Comparison of ENCODE assay signal across 22 cellular contexts in the genomic region with DNA sequence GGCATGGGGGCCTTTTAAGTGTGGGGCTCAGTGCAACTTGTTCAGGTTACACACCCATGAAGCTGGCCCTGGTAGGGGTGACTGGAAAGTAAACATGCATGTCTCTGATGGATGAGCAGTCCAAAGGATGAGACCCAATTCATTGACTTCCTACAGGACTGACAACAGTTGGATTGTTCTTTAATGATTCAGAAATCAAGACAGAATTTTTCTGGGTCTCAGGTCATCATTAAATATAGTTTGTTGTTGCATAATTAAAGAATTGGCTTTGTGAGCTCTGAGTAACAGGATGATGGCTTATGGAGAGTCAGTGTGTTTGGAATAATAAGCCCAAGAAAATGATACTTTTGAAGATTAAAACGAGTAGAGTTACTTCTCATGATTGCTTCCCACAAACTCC.
DNase-seq lines count a peak whose midpoint lies in the region; ATAC-seq, FAIRE-seq and TF ChIP-seq lines count a peak whose summit lies in the region.
"Had no signal": no experiment of that assay in that cellular context is flagged by ENCODE, and none has a peak within 500 bp of the region (broad histone marks: within the 10 kb centered on the region; RNA-seq: fewer than 3 reads in every experiment).

No MANE protein-coding gene starts in this region.

- H3K4me1 ChIP-seq in esophagus muscularis mucosa (peaks cover 6 to 52% (median 42%) of the 10 kb centered on the region in 4 donors), muscle layer of duodenum (ENCODE audit: control insufficient read depth in 1 of 2, insufficient read depth in 2 of 2, low read length in 2 of 2) (peaks cover 0 to 26% of the 10 kb centered on the region in 2 donors)
- H3K4me1 ChIP-seq: neural progenitor cell had no signal

- no peak for TF ChIP-seq POLR2A in esophagus muscularis mucosa (IDR thresholded peaks at IDR 0.05; ENCODE audit: low read depth)

- H3K27ac Mint-ChIP-seq in stimulated activated naive B cell treated with anti-CD40 and anti-IgM and Interleukin-4, amounts not matched to agents 10 μg/mL and 1 μg/mL and 100 μg/mL, for 72 hours, result no peak overlapping the region
- H3K27ac Mint-ChIP-seq: CD8-positive, alpha-beta memory T cell; mesothelial cell of epicardium; neural progenitor cell had no signal

- no peak for TF ChIP-seq EP300 in esophagus muscularis mucosa (IDR thresholded peaks at IDR 0.05)

- H3K36me3 ChIP-seq in esophagus muscularis mucosa (no peaks in the 10 kb centered on the region), muscle layer of duodenum (ENCODE audit: control insufficient read depth in 1 of 2, insufficient read depth in 2 of 2, low read length in 2 of 2) (no peaks in the 10 kb centered on the region)
- H3K36me3 ChIP-seq: neural progenitor cell, thoracic aorta had no signal

- no peaks in the 10 kb centered on the region for H3K27me3 Mint-ChIP-seq in stimulated activated naive B cell treated with anti-CD40 and anti-IgM and Interleukin-4, amounts not matched to agents 10 μg/mL and 1 μg/mL and 100 μg/mL, for 72 hours

- TF ChIP-seq CTCF in esophagus muscularis mucosa (IDR thresholded peaks at IDR 0.05), result no peak

- FAIRE-seq in GM19239 (lab: Jason Lieb, UNC), result no peak
- FAIRE-seq: GM18507 had no signal

- H3K4me1 Mint-ChIP-seq in stimulated activated naive B cell treated with anti-CD40 and anti-IgM and Interleukin-4, amounts not matched to agents 10 μg/mL and 1 μg/mL and 100 μg/mL, for 72 hours, result peaks cover 25 to 29% of the 10 kb centered on the region in 2 donors
- H3K4me1 Mint-ChIP-seq: CD8-positive, alpha-beta memory T cell; neural progenitor cell had no signal

- no peaks in the 10 kb centered on the region for H3K9me3 Mint-ChIP-seq in stimulated activated naive B cell treated with anti-CD40 and anti-IgM and Interleukin-4, amounts not matched to agents 10 μg/mL and 1 μg/mL and 100 μg/mL, for 72 hours
- H3K9me3 Mint-ChIP-seq: CD8-positive, alpha-beta memory T cell; neural progenitor cell had no signal

- H3K4me3 ChIP-seq in esophagus muscularis mucosa (no peak overlapping the region), muscle layer of duodenum (ENCODE audit: low read depth in 1 of 2, low read length in 2 of 2) (no peak overlapping the region)
- H3K4me3 ChIP-seq: neural progenitor cell, thoracic aorta had no signal

- H3K36me3 Mint-ChIP-seq in stimulated activated naive B cell treated with anti-CD40 and anti-IgM and Interleukin-4, amounts not matched to agents 10 μg/mL and 1 μg/mL and 100 μg/mL, for 72 hours, result no peaks in the 10 kb centered on the region
- H3K36me3 Mint-ChIP-seq: CD8-positive, alpha-beta memory T cell; mesothelial cell of epicardium; neural progenitor cell had no signal

- ATAC-seq in stimulated activated naive B cell treated with anti-CD40 and anti-IgM and Interleukin-4, amounts not matched to agents 10 μg/mL and 1 μg/mL and 100 μg/mL, for 72 hours (replicated peaks), result no peak

- no peak overlapping the region for H3K4me3 Mint-ChIP-seq in stimulated activated naive B cell treated with anti-CD40 and anti-IgM and Interleukin-4, amounts not matched to agents 10 μg/mL and 1 μg/mL and 100 μg/mL, for 72 hours
- H3K4me3 Mint-ChIP-seq: CD8-positive, alpha-beta memory T cell; mesothelial cell of epicardium; neural progenitor cell had no signal

- no peaks in the 10 kb centered on the region for H3K9me3 ChIP-seq in esophagus muscularis mucosa
- H3K9me3 ChIP-seq in muscle layer of duodenum (ENCODE audit: control insufficient read depth in 1 of 2, low read length in 2 of 2), result no peaks in the 10 kb centered on the region
- H3K9me3 ChIP-seq: thoracic aorta had no signal

- peak; percentile 55 for DNase-seq in AG08395 (ENCODE audit: low spot score)
- peak; percentile 71 for DNase-seq in HS-5 (ENCODE audit: low read depth)
- no peak for DNase-seq in esophagus muscularis mucosa (ENCODE audit: extremely low spot score)
- no peak for DNase-seq in GM19239 (ENCODE audit: insufficient read length, low spot score)
- DNase-seq in stimulated activated naive B cell treated with anti-CD40 and anti-IgM and Interleukin-4, amounts not matched to agents 10 μg/mL and 1 μg/mL and 100 μg/mL, for 72 hours, result no peak
- no peak for DNase-seq in LoVo (ENCODE audit: low spot score)
- no peak for DNase-seq in stimulated activated CD4-positive, alpha-beta T cell treated with anti-CD3 and anti-CD28 coated beads, Interleukin-4, amount 100 ng/mL, for 24 hours
- DNase-seq: activated CD4-positive, alpha-beta T cell treated with anti-CD3 and anti-CD28 coated beads, Interleukin-2, amount 50 U/mL, for 1 hour; CD8-positive, alpha-beta memory T cell; DMS79 treated with DMSO at 0.1 percent for 48 hours; effector memory CD4-positive, alpha-beta T cell; NCI-H146; NCI-H2171 treated with DMSO at 0.1 percent for 48 hours; NCI-H526 treated with DMSO at 0.1 percent for 48 hours; SHP77; stimulated activated CD4-positive, alpha-beta T cell treated with anti-CD3 and anti-CD28 coated beads, Interleukin-12 subunit alpha, Interleukin-12 subunit beta, amount 100 ng/mL, for 4 hours; T-helper 1 cell had no signal

- peak overlapping the region; percentile 43 to 70 (median 58) for H3K27ac ChIP-seq in esophagus muscularis mucosa (replicated peaks in 1 of 4)
- peak overlapping the region; percentile 61 for H3K27ac ChIP-seq in muscle layer of duodenum (ENCODE audit: low read length)
- H3K27ac ChIP-seq: neural progenitor cell had no signal

- 34% methylated on average over 1 of the region's 1 CpG for WGBS in esophagus muscularis mucosa

- H3K27me3 ChIP-seq in esophagus muscularis mucosa (no peaks in the 10 kb centered on the region), muscle layer of duodenum (ENCODE audit: low read depth, low read length) (no peaks in the 10 kb centered on the region)
- H3K27me3 ChIP-seq: neural progenitor cell had no signal

- intact Hi-C loops in esophagus muscularis mucosa (cut with DNase I), result no loop called here

Comparison
In these comparisons a context has a peak if more than half of its experiments do, and no peak if none do; other contexts are left out.
1. DNase-seq: peak in AG08395 (single experiment) and HS-5 (single experiment); none in esophagus muscularis mucosa (single experiment), GM19239 (single experiment), stimulated activated naive B cell treated with anti-CD40 and anti-IgM and Interleukin-4, amounts not matched to agents 10 μg/mL and 1 μg/mL and 100 μg/mL, for 72 hours (single experiment), LoVo (single experiment) and stimulated activated CD4-positive, alpha-beta T cell treated with anti-CD3 and anti-CD28 coated beads, Interleukin-4, amount 100 ng/mL, for 24 hours (single experiment).